Comparison of ENCODE assay signal across 1 cellular context in the genomic region with DNA sequence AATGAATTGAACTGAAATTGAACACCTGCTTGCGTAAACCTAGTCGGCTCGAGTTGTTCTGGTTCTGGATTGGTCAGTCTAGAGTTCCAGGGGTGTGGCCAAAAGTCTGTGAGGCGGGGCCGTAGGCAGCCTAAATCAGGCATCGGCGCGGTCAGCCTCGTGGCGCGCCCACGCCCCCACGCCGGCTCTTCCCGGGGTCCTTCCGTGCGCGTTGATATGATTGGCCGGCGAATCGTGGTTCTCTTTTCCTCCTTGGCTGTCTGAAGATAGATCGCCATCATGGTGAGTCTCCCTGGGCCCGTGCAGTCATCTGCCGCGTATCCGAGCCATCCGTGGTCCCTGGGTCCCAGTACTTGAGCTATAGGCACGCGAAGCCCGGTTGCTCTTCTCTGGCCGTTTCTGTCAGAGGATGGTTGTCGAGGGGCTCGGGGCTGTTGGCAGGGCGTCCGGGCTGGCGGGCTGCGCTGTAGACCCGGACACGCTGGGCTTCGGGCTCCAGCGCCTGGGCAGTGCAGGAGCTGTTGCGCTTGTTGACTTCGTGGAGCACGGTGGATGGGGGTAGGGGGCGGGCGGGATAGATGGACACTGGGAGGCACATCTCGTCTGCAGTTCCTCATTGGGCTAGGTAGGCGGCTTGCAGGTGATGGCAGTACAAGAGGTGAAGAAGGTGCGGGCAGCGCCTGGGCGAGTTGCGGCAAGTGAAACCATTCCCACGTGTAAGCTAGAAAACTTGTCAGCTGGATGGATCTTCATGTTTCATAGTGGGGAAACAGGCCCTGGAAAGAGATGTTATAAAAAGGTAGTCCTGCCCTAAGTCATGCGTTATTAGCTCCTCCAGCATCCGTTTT.
TF ChIP-seq lines count a peak whose summit lies in the region.

A gene (plus strand): TSS at position 241 of the 848 bp plus-strand sequence. CDS start 39 bp downstream, at position 280.

TF ChIP-seq in HepG2, 621 proteins besides CTCF, POLR2A, EP300 and RAD21 (continued from another document):
- TF ChIP-seq, protein P1, sequence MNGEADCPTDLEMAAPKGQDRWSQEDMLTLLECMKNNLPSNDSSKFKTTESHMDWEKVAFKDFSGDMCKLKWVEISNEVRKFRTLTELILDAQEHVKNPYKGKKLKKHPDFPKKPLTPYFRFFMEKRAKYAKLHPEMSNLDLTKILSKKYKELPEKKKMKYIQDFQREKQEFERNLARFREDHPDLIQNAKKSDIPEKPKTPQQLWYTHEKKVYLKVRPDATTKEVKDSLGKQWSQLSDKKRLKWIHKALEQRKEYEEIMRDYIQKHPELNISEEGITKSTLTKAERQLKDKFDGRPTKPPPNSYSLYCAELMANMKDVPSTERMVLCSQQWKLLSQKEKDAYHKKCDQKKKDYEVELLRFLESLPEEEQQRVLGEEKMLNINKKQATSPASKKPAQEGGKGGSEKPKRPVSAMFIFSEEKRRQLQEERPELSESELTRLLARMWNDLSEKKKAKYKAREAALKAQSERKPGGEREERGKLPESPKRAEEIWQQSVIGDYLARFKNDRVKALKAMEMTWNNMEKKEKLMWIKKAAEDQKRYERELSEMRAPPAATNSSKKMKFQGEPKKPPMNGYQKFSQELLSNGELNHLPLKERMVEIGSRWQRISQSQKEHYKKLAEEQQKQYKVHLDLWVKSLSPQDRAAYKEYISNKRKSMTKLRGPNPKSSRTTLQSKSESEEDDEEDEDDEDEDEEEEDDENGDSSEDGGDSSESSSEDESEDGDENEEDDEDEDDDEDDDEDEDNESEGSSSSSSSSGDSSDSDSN (CRISPR knock-in tag; IDR thresholded peaks at IDR 0.05): peak; percentile 87
- TF ChIP-seq SMC3 (IDR thresholded peaks at IDR 0.05; ENCODE audit: low read length): no peak
- TF ChIP-seq TP53 (CRISPR knock-in tag; conservative IDR thresholded peaks at IDR 0.05): 0 out of 2 replicates have a peak, but pooled peaks have one; percentile 47
- TF ChIP-seq ZSCAN9 (CRISPR knock-in tag; IDR thresholded peaks at IDR 0.05; ENCODE audit: borderline replicate concordance): 0 out of 2 replicates have a peak, but pooled peaks have one; percentile 25
- TF ChIP-seq PHF8 (CRISPR knock-in tag; IDR thresholded peaks at IDR 0.05): peak; percentile 88
- 0 out of 2 replicates have a peak, but pooled peaks have one; percentile 42 for TF ChIP-seq ZNF720 (CRISPR knock-in tag; IDR thresholded peaks at IDR 0.05)
- TF ChIP-seq CBFB (CRISPR knock-in tag; IDR thresholded peaks at IDR 0.05): no peak; the same call in 1 of the 2 replicates
- no peak for TF ChIP-seq THYN1 (CRISPR knock-in tag; IDR thresholded peaks at IDR 0.05; ENCODE audit: borderline replicate concordance, low read depth)
- peak; percentile 89 for TF ChIP-seq KAT8 (CRISPR knock-in tag; IDR thresholded peaks at IDR 0.05)
- TF ChIP-seq, protein P2, sequence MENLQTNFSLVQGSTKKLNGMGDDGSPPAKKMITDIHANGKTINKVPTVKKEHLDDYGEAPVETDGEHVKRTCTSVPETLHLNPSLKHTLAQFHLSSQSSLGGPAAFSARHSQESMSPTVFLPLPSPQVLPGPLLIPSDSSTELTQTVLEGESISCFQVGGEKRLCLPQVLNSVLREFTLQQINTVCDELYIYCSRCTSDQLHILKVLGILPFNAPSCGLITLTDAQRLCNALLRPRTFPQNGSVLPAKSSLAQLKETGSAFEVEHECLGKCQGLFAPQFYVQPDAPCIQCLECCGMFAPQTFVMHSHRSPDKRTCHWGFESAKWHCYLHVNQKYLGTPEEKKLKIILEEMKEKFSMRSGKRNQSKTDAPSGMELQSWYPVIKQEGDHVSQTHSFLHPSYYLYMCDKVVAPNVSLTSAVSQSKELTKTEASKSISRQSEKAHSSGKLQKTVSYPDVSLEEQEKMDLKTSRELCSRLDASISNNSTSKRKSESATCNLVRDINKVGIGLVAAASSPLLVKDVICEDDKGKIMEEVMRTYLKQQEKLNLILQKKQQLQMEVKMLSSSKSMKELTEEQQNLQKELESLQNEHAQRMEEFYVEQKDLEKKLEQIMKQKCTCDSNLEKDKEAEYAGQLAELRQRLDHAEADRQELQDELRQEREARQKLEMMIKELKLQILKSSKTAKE (CRISPR knock-in tag; IDR thresholded peaks at IDR 0.05; ENCODE audit: borderline replicate concordance): no peak
- TF ChIP-seq, protein P3, sequence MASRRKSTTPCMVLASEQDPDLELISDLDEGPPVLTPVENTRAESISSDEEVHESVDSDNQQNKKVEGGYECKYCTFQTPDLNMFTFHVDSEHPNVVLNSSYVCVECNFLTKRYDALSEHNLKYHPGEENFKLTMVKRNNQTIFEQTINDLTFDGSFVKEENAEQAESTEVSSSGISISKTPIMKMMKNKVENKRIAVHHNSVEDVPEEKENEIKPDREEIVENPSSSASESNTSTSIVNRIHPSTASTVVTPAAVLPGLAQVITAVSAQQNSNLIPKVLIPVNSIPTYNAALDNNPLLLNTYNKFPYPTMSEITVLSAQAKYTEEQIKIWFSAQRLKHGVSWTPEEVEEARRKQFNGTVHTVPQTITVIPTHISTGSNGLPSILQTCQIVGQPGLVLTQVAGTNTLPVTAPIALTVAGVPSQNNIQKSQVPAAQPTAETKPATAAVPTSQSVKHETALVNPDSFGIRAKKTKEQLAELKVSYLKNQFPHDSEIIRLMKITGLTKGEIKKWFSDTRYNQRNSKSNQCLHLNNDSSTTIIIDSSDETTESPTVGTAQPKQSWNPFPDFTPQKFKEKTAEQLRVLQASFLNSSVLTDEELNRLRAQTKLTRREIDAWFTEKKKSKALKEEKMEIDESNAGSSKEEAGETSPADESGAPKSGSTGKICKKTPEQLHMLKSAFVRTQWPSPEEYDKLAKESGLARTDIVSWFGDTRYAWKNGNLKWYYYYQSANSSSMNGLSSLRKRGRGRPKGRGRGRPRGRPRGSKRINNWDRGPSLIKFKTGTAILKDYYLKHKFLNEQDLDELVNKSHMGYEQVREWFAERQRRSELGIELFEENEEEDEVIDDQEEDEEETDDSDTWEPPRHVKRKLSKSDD (CRISPR knock-in tag; IDR thresholded peaks at IDR 0.05; ENCODE audit: low read depth): no peak
- TF ChIP-seq, protein P4, sequence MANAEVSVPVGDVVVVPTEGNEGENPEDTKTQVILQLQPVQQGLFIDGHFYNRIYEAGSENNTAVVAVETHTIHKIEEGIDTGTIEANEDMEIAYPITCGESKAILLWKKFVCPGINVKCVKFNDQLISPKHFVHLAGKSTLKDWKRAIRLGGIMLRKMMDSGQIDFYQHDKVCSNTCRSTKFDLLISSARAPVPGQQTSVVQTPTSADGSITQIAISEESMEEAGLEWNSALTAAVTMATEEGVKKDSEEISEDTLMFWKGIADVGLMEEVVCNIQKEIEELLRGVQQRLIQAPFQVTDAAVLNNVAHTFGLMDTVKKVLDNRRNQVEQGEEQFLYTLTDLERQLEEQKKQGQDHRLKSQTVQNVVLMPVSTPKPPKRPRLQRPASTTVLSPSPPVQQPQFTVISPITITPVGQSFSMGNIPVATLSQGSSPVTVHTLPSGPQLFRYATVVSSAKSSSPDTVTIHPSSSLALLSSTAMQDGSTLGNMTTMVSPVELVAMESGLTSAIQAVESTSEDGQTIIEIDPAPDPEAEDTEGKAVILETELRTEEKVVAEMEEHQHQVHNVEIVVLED (CRISPR knock-in tag; IDR thresholded peaks at IDR 0.05; ENCODE audit: borderline replicate concordance): peak; percentile 97
- no peak for TF ChIP-seq PHB2 (IDR thresholded peaks at IDR 0.05; ENCODE audit: partially characterized antibody)
- no peak for TF ChIP-seq HMG20A (CRISPR knock-in tag; IDR thresholded peaks at IDR 0.05; ENCODE audit: borderline replicate concordance)
- TF ChIP-seq MXI1 (IDR thresholded peaks at IDR 0.05; ENCODE audit: borderline replicate concordance, low read depth, low read length): peak; percentile 90; the same call in 2 of the 3 replicates
- TF ChIP-seq NFE2L1 (CRISPR knock-in tag; IDR thresholded peaks at IDR 0.05; ENCODE audit: borderline replicate concordance): peak; percentile 63; the same call in 1 of the 2 replicates
- no peak for TF ChIP-seq SMARCE1 (IDR thresholded peaks at IDR 0.05; ENCODE audit: borderline replicate concordance)
- TF ChIP-seq ZSCAN12 (CRISPR knock-in tag; IDR thresholded peaks at IDR 0.05): no peak
